ENCODE assay signal across 8 cellular contexts in genomic region chr21:30194701-30195299, GRCh38. TPM values are rescaled to one million over a fixed set of nuclear protein-coding genes. Genes with fewer than 3 reads are reported as not detected.
DNase-seq lines count a peak whose midpoint lies in the region; ATAC-seq and TF ChIP-seq lines count a peak whose summit lies in the region.

No MANE protein-coding gene starts in this region.

- H3K27ac ChIP-seq in endodermal cell (ENCODE audit: low read depth, low read length) (no peak overlapping the region), psoas muscle (no peak overlapping the region)

- H3K27me3 Mint-ChIP-seq in endodermal cell (ENCODE audit: insufficient read depth) = no peaks in the 10 kb centered on the region

- no peaks in the 10 kb centered on the region for H3K27me3 ChIP-seq in endodermal cell (ENCODE audit: control insufficient read depth, insufficient read depth, low read length, poor library complexity, severe bottlenecking)
- H3K27me3 ChIP-seq in psoas muscle (ENCODE audit: insufficient read depth in 3 of 3, low read length in 2 of 3) = no peaks in the 10 kb centered on the region

- no peaks in the 10 kb centered on the region for H3K9me3 ChIP-seq in endodermal cell (ENCODE audit: control insufficient read depth, low read length)
- no peaks in the 10 kb centered on the region for H3K9me3 ChIP-seq in psoas muscle

- no peaks in the 10 kb centered on the region for H3K36me3 Mint-ChIP-seq in endodermal cell (ENCODE audit: low read depth)

- H3K9ac ChIP-seq in endodermal cell (ENCODE audit: extremely low read depth, low read length, poor library complexity, severe bottlenecking) = no peak overlapping the region

- no peak overlapping the region for H3K4me3 ChIP-seq in endodermal cell (ENCODE audit: low read length)
- no peak overlapping the region for H3K4me3 ChIP-seq in psoas muscle

- H3K4me3 Mint-ChIP-seq in endodermal cell = no peak overlapping the region

- DNase-seq in D341Med (ENCODE audit: low spot score) (peak; percentile 42), NOMO-1 (lab: John Stamatoyannopoulos, UW; ENCODE audit: unreplicated experiment in 2 of 2) (peak; percentile 43 to 60), endodermal cell (peak; percentile 54), psoas muscle (no peak), glomerular visceral epithelial cell (ENCODE audit: extremely low spot score) (no peak)
- no peak for DNase-seq in activated CD8-positive, alpha-beta memory T cell treated with anti-CD3 and anti-CD28 coated beads, Interleukin-2, amount 50 U/mL, for 48 hours

- TF ChIP-seq CTCF in endodermal cell (conservative IDR thresholded peaks at IDR 0.05) = peak; percentile 91
- peak; percentile 7 for TF ChIP-seq CTCF in psoas muscle (IDR thresholded peaks at IDR 0.05)

- no peak overlapping the region for H3K27ac Mint-ChIP-seq in endodermal cell

- H3K4me1 ChIP-seq in endodermal cell (ENCODE audit: control insufficient read depth, insufficient read depth, low read length) = no peaks in the 10 kb centered on the region
- H3K4me1 ChIP-seq in psoas muscle = no peaks in the 10 kb centered on the region

- peak; percentile 53 for ATAC-seq in HG02981 (IDR thresholded peaks at IDR 0.05; ENCODE audit: unreplicated experiment)
- no peak for ATAC-seq in psoas muscle
- ATAC-seq in GM18870 (IDR thresholded peaks at IDR 0.05; ENCODE audit: unreplicated experiment) = no peak

- no peaks in the 10 kb centered on the region for H3K9me3 Mint-ChIP-seq in endodermal cell

- intact Hi-C loops in psoas muscle (cut with DNase I) = loop anchor here in 1 of 2 donors (5.0 kb wide), 1 partner anchor 988 kb away; no protein-coding TSS in a partner anchor

- H3K36me3 ChIP-seq in endodermal cell (ENCODE audit: control insufficient read depth, insufficient read depth, low read length) (no peaks in the 10 kb centered on the region), psoas muscle (ENCODE audit: insufficient read depth in 1 of 2, low read depth in 1 of 2) (no peaks in the 10 kb centered on the region)

- WGBS in endodermal cell (ENCODE audit: insufficient coverage in 1 of 2, insufficient read length in 1 of 2), 2 experiments = 86% methylated on average over 1 of the region's 2 CpGs; no CpG with 5 or more reads in 1 of the 2 experiments
- WGBS in psoas muscle, 3 donors = 26 to 32% (median 30%) methylated on average over 2 of the region's 2 CpGs

- H3K4me1 Mint-ChIP-seq in endodermal cell = no peaks in the 10 kb centered on the region

RNA-seq across cellular contexts. Expression of gene CLDN8, which starts 21.1 kb away (rescaled TPM):
- total RNA-seq in endodermal cell = not detected
- not detected for polyA plus RNA-seq in endodermal cell (2013, experiment 1 of 2)
- not detected for polyA plus RNA-seq in endodermal cell (2013, experiment 2 of 2)
- not detected for total RNA-seq in psoas muscle
- polyA plus RNA-seq in psoas muscle = not detected

RNA-seq across cellular contexts. Expression of gene CLDN17, which starts 28.2 kb away (rescaled TPM):
- total RNA-seq in endodermal cell (not detected), psoas muscle (not detected)
- polyA plus RNA-seq in endodermal cell (2013, experiment 1 of 2) = not detected
- not detected for polyA plus RNA-seq in endodermal cell (2013, experiment 2 of 2)
- not detected for polyA plus RNA-seq in psoas muscle

Comparison
In these comparisons a context has a peak if more than half of its experiments do, and no peak if none do; other contexts are left out.
1. DNase-seq: peak in D341Med (single experiment), NOMO-1 (2 of 2) and endodermal cell (single experiment); none in psoas muscle (0 of 2), activated CD8-positive, alpha-beta memory T cell treated with anti-CD3 and anti-CD28 coated beads, Interleukin-2, amount 50 U/mL, for 48 hours (single experiment) and glomerular visceral epithelial cell (single experiment).